1 cellular context compared by ENCODE assay signal in the genomic region with DNA sequence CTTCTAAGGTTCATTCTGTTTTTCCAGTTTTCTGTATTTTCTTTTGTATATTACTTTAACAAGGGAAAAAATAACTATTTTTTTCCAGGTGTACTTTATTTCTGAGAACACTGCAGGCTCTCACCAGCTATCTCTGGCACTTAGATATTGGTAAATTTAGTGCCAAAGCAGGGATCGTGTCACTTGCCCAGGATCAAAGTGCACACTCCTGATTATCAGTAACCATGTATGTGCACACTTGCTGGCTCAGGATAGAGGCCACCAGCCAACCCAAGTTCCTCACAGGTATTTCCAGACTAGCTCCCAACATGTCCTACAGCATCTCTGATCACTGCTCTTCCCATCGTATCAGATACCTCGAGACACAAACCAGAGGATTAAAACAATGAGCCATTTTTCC.
TF ChIP-seq lines count a peak whose summit lies in the region.

No MANE protein-coding gene starts in this region.

TF ChIP-seq in GM23338, 12 proteins besides CTCF, POLR2A, EP300 and RAD21 (continued from another document):
- no peak for TF ChIP-seq POLR2AphosphoS5 (IDR thresholded peaks at IDR 0.05; ENCODE audit: low read depth)
- no peak for TF ChIP-seq NANOG (IDR thresholded peaks at IDR 0.05; ENCODE audit: borderline replicate concordance)
TF ChIP-seq in GM23338: peak in this region for 0.
